Comparison of ENCODE assay signal across 10 cellular contexts in the genomic region with DNA sequence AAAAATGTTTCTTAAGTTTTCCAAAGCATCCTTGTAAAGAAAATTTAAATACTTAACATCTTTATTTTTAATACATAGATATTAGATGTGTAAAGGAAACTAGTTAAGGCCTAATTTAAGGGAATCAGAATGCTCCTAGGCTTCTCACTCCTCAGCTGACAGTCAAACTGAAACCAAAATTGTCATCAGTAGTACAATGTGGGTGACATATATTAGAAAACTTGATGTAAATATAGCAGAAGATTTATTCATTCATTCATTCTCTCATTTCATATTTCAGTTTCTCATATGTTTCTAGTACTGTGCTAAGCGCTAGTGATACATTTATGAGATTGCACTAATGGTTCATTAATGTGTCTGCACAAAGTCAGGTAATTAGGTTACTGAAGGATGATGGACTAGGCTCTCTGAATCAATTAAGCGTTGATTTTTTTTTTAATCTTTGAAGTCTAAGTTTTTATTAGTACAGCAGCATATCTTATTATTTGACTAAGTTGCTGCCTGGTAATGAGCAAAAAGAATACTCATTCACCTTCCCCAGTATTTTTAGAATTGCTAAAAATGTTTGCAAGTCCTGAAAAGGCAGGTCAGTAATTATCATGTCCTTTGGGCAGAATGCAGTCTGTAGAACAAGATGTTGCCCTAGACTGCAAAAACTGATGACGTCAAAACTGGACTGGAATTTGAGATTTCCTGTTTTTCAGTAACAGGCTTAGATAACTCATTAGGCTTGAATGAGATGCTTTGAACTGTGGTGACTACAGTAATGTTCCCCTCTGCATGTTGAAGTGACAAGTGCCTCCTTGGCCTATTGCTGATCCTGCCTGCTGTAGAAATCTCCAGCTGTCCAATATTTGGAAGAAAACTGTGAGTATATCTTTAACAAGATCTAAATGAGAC.
DNase-seq lines count a peak whose midpoint lies in the region; ATAC-seq and TF ChIP-seq lines count a peak whose summit lies in the region.
"Had no signal": no experiment of that assay in that cellular context is flagged by ENCODE, and none has a peak within 500 bp of the region (broad histone marks: within the 10 kb centered on the region; RNA-seq: fewer than 3 reads in every experiment).

No MANE protein-coding gene starts in this region.

- H3K36me3 ChIP-seq in testis (ENCODE audit: low read depth, missing control alignments): no peaks in the 10 kb centered on the region

- no peak overlapping the region for H3K4me3 ChIP-seq in testis
- H3K4me3 ChIP-seq: mucosa of descending colon had no signal

- H3K36me3 Mint-ChIP-seq in activated T-cell treated with anti-CD3 and anti-CD28 coated beads, Interleukin-2, amount 50 U/mL, for 4 hours (ENCODE audit: insufficient read depth): no peaks in the 10 kb centered on the region

- ATAC-seq in Right ventricle myocardium superior (ENCODE audit: poor library complexity) (peak; percentile 36), HG03558 (IDR thresholded peaks at IDR 0.05; ENCODE audit: extremely low read depth, unreplicated experiment) (peak; percentile 45), GM18517 (IDR thresholded peaks at IDR 0.05; ENCODE audit: unreplicated experiment) (no peak)
- ATAC-seq in activated T-cell treated with anti-CD3 and anti-CD28 coated beads, Interleukin-2, amount 50 U/mL, for 4 hours: no peak
- ATAC-seq: mucosa of descending colon had no signal

- H3K9me3 ChIP-seq in testis: no peaks in the 10 kb centered on the region
- H3K9me3 ChIP-seq: mucosa of descending colon had no signal

- H3K4me1 ChIP-seq in testis: no peaks in the 10 kb centered on the region

- no peak for TF ChIP-seq POLR2A in testis (IDR thresholded peaks at IDR 0.05)

- no peaks in the 10 kb centered on the region for H3K4me1 Mint-ChIP-seq in activated T-cell treated with anti-CD3 and anti-CD28 coated beads, Interleukin-2, amount 50 U/mL, for 4 hours (ENCODE audit: low read depth)

- DNase-seq in Right ventricle myocardium superior: no peak
- DNase-seq in cardiac septum (ENCODE audit: low spot score): no peak
- peak; percentile 68 to 74 for DNase-seq in dermis microvascular lymphatic vessel endothelial cell (ENCODE audit: low read depth in 2 of 2)
- no peak for DNase-seq in activated naive CD4-positive, alpha-beta T cell treated with anti-CD3 and anti-CD28 coated beads, Interleukin-2, amount 50 U/mL, for 16 hours
- no peak for DNase-seq in testis
- no peak for DNase-seq in activated T-cell treated with anti-CD3 and anti-CD28 coated beads, Interleukin-2, amount 50 U/mL, for 4 hours
- DNase-seq: activated CD8-positive, alpha-beta memory T cell treated with anti-CD3 and anti-CD28 coated beads, Interleukin-2, amount 50 U/mL, for 4 hours; mucosa of descending colon had no signal

- H3K27me3 Mint-ChIP-seq in activated T-cell treated with anti-CD3 and anti-CD28 coated beads, Interleukin-2, amount 50 U/mL, for 4 hours (ENCODE audit: low read depth): no peaks in the 10 kb centered on the region

- no peaks in the 10 kb centered on the region for H3K9me3 Mint-ChIP-seq in activated T-cell treated with anti-CD3 and anti-CD28 coated beads, Interleukin-2, amount 50 U/mL, for 4 hours

- H3K4me3 Mint-ChIP-seq in activated T-cell treated with anti-CD3 and anti-CD28 coated beads, Interleukin-2, amount 50 U/mL, for 4 hours: no peak overlapping the region

- WGBS in testis, 2 donors: 68 to 80% methylated on average over 3 of the region's 3 CpGs

- no peak for TF ChIP-seq CTCF in testis (IDR thresholded peaks at IDR 0.05)

- intact Hi-C loops in Right ventricle myocardium superior (cut with DNase I): no loop called here
- intact Hi-C loops in cardiac septum (cut with DNase I): no loop called here
- intact Hi-C loops in testis (cut with DNase I; ENCODE audit: low total_unique reads): no loop called here

- no peak overlapping the region for H3K27ac ChIP-seq in testis

- H3K27me3 ChIP-seq in testis: no peaks in the 10 kb centered on the region

Comparison
In these comparisons a context has a peak if more than half of its experiments do, and no peak if none do; other contexts are left out.
1. ATAC-seq: peak in Right ventricle myocardium superior (single experiment) and HG03558 (single experiment); none in GM18517 (single experiment) and activated T-cell treated with anti-CD3 and anti-CD28 coated beads, Interleukin-2, amount 50 U/mL, for 4 hours (0 of 2).
2. DNase-seq: peak in dermis microvascular lymphatic vessel endothelial cell (2 of 2); none in Right ventricle myocardium superior (single experiment), cardiac septum (single experiment), activated naive CD4-positive, alpha-beta T cell treated with anti-CD3 and anti-CD28 coated beads, Interleukin-2, amount 50 U/mL, for 16 hours (single experiment), testis (single experiment) and activated T-cell treated with anti-CD3 and anti-CD28 coated beads, Interleukin-2, amount 50 U/mL, for 4 hours (single experiment).